3 cellular contexts compared by ENCODE assay signal in genomic region chr5:141123396-141124135, GRCh38. TPM values are rescaled to one million over a fixed set of nuclear protein-coding genes. Genes with fewer than 3 reads are reported as not detected.
"Had no signal": no experiment of that assay in that cellular context is flagged by ENCODE, and none has a peak within 500 bp of the region (broad histone marks: within the 10 kb centered on the region; RNA-seq: fewer than 3 reads in every experiment).

No MANE protein-coding gene starts in this region.

RNA-seq across cellular contexts. Expression of gene PCDHB4, which starts 1.9 kb away (rescaled TPM):
- total RNA-seq: naive thymus-derived CD8-positive, alpha-beta T cell; natural killer cell treated with Interleukin-12 subunit alpha and Interleukin-12 subunit beta and Interleukin-15 and Interleukin-18, amount 100 ng/mL, for 72 hours had no signal

RNA-seq across cellular contexts. Expression of gene PCDHB5, which starts 11.4 kb away (rescaled TPM):
- total RNA-seq: natural killer cell treated with Interleukin-12 subunit alpha and Interleukin-12 subunit beta and Interleukin-15 and Interleukin-18, amount 100 ng/mL, for 72 hours had no signal

RNA-seq across cellular contexts. Expression of gene PCDHB3, which starts 23.3 kb away (rescaled TPM):
- total RNA-seq: naive thymus-derived CD8-positive, alpha-beta T cell; natural killer cell treated with Interleukin-12 subunit alpha and Interleukin-12 subunit beta and Interleukin-15 and Interleukin-18, amount 100 ng/mL, for 72 hours had no signal

RNA-seq across cellular contexts. Expression of gene PCDHB6, which starts 26.3 kb away (rescaled TPM):
- total RNA-seq: naive thymus-derived CD8-positive, alpha-beta T cell; natural killer cell treated with Interleukin-12 subunit alpha and Interleukin-12 subunit beta and Interleukin-15 and Interleukin-18, amount 100 ng/mL, for 72 hours; vagina had no signal

RNA-seq across cellular contexts. Expression of gene PCDHB2, which starts 29.2 kb away (rescaled TPM):
- total RNA-seq: naive thymus-derived CD8-positive, alpha-beta T cell; natural killer cell treated with Interleukin-12 subunit alpha and Interleukin-12 subunit beta and Interleukin-15 and Interleukin-18, amount 100 ng/mL, for 72 hours had no signal
